In genomic region chr6:24522090-24522820, GRCh38 we compare ENCODE assay signal across 8 cellular contexts. TPM values are rescaled to one million over a fixed set of nuclear protein-coding genes. Genes with fewer than 3 reads are reported as not detected.
DNase-seq lines count a peak whose midpoint lies in the region; ATAC-seq, FAIRE-seq and TF ChIP-seq lines count a peak whose summit lies in the region.

No MANE protein-coding gene starts in this region.

- H3F3A ChIP-seq in smooth muscle cell (ENCODE audit: low read depth) = no peaks in the 10 kb centered on the region

- TF ChIP-seq CTCF in foreskin keratinocyte (conservative IDR thresholded peaks at IDR 0.05) = no peak
- TF ChIP-seq CTCF in left ventricle myocardium inferior (IDR thresholded peaks at IDR 0.05; ENCODE audit: borderline replicate concordance) = no peak
- no peak for TF ChIP-seq CTCF in smooth muscle cell (IDR thresholded peaks at IDR 0.05; ENCODE audit: borderline replicate concordance, insufficient read depth, poor library complexity, severe bottlenecking)

- H3K9me3 ChIP-seq in left ventricle myocardium inferior (replicated peaks) (no peaks in the 10 kb centered on the region), smooth muscle cell (replicated peaks; ENCODE audit: low read depth) (no peaks in the 10 kb centered on the region)

- DNase-seq in GM12891 (ENCODE audit: insufficient read length, low spot score) (peak; percentile 17), NCI-H2107 (lab: John Stamatoyannopoulos, UW) (peak; percentile 15), foreskin keratinocyte (peak in 1 of 2 donors; percentile 17), left ventricle myocardium inferior (no peak), SK-N-DZ (ENCODE audit: low spot score) (no peak), smooth muscle cell (lab: John Stamatoyannopoulos, UW; ENCODE audit: unreplicated experiment) (no peak), cerebellar cortex (ENCODE audit: low spot score) (no peak)

- TF ChIP-seq POLR2A in GM12891 (IDR thresholded peaks at IDR 0.05; ENCODE audit: low read depth, low read length) = peak; percentile 69

- no peaks in the 10 kb centered on the region for H3K27me3 ChIP-seq in foreskin keratinocyte
- no peaks in the 10 kb centered on the region for H3K27me3 ChIP-seq in left ventricle myocardium inferior (ENCODE audit: low read depth)
- no peaks in the 10 kb centered on the region for H3K27me3 ChIP-seq in smooth muscle cell (ENCODE audit: low read depth)

- ATAC-seq in HG02884 (IDR thresholded peaks at IDR 0.05; ENCODE audit: unreplicated experiment) (peak; percentile 61), foreskin keratinocyte (peak; percentile 46)

- intact Hi-C loops in left ventricle myocardium inferior (cut with micrococcal nuclease) = no loop called here

- H3K36me3 ChIP-seq in left ventricle myocardium inferior = peaks cover 11% of the 10 kb centered on the region
- no peaks in the 10 kb centered on the region for H3K36me3 ChIP-seq in smooth muscle cell (ENCODE audit: low read depth)

- H3K4me2 ChIP-seq in smooth muscle cell = no peak overlapping the region

- H3K27ac ChIP-seq in foreskin keratinocyte (no peak overlapping the region), left ventricle myocardium inferior (replicated peaks) (no peak overlapping the region), smooth muscle cell (ENCODE audit: low read depth) (no peak overlapping the region)

- no peaks in the 10 kb centered on the region for H3K79me2 ChIP-seq in smooth muscle cell (ENCODE audit: low read depth)

- no peaks in the 10 kb centered on the region for H4K20me1 ChIP-seq in smooth muscle cell (ENCODE audit: low read depth)

- no peak overlapping the region for H3K9ac ChIP-seq in smooth muscle cell (ENCODE audit: low read depth)

- H3K4me3 ChIP-seq in left ventricle myocardium inferior = no peak overlapping the region
- H3K4me3 ChIP-seq in smooth muscle cell = no peak overlapping the region

- peak; percentile 90 for FAIRE-seq in GM12891 (lab: Jason Lieb, UNC)

- H3K4me1 ChIP-seq in foreskin keratinocyte (no peaks in the 10 kb centered on the region), left ventricle myocardium inferior (no peaks in the 10 kb centered on the region), smooth muscle cell (ENCODE audit: low read depth) (no peaks in the 10 kb centered on the region)

- no peak overlapping the region for H2AFZ ChIP-seq in smooth muscle cell (ENCODE audit: low read depth)

- 75% methylated on average over 8 of the region's 8 CpGs for WGBS in smooth muscle cell (ENCODE audit: low lambda C conversion rate)

TF ChIP-seq in GM12891, 5 proteins besides CTCF, POLR2A, EP300 and RAD21:
- TF ChIP-seq PAX5 (IDR thresholded peaks at IDR 0.05; ENCODE audit: insufficient read depth, low read length, severe bottlenecking) = peak; percentile 81
- peak; percentile 59; the same call in 1 of the 2 replicates for TF ChIP-seq POU2F2 (IDR thresholded peaks at IDR 0.05; ENCODE audit: low read depth, low read length)
- no peak for TF ChIP-seq TAF1 (IDR thresholded peaks at IDR 0.05; ENCODE audit: low read depth, low read length)
- TF ChIP-seq SPI1 (IDR thresholded peaks at IDR 0.05; ENCODE audit: low read depth, low read length) = peak; percentile 51
- peak; percentile 40; the same call in 1 of the 2 replicates for TF ChIP-seq POLR2AphosphoS5 (IDR thresholded peaks at IDR 0.05; ENCODE audit: low read depth, low read length)

RNA-seq across cellular contexts. Expression of gene ALDH5A1, which starts 27.5 kb away (rescaled TPM):
- polyA plus RNA-seq in GM12891 (2012; ENCODE audit: low read depth, missing spikeins) = 15.7 TPM
- total RNA-seq in foreskin keratinocyte (0.37 and 0.42 TPM in 2 replicates), left ventricle myocardium inferior (27.6 TPM), smooth muscle cell (3.0 and 5.2 TPM in 2 replicates)
- polyA plus RNA-seq in foreskin keratinocyte (0.20 and 0.25 TPM in 2 replicates), smooth muscle cell (1.7 and 2.0 TPM in 2 replicates)
- 6.5 and 6.6 TPM in 2 replicates for polyA plus RNA-seq in SK-N-DZ (2014; cell fraction: cytosol; rRNA removed)
- 3.9 and 5.0 TPM in 2 replicates for polyA plus RNA-seq in SK-N-DZ (2014; cell fraction: nucleus; rRNA removed)

RNA-seq across cellular contexts. Expression of gene GPLD1, which starts 32.9 kb away (rescaled TPM):
- 1.3 TPM for polyA plus RNA-seq in GM12891 (2012; ENCODE audit: low read depth, missing spikeins)
- 0.03 and 0.07 TPM in 2 replicates for total RNA-seq in foreskin keratinocyte
- polyA plus RNA-seq in foreskin keratinocyte = not detected in 2 replicates
- total RNA-seq in left ventricle myocardium inferior = 0.71 TPM
- polyA plus RNA-seq in SK-N-DZ (2014; cell fraction: cytosol; rRNA removed) = 2.7 and 3.0 TPM in 2 replicates
- polyA plus RNA-seq in SK-N-DZ (2014; cell fraction: nucleus; rRNA removed) = 1.7 and 6.6 TPM in 2 replicates
- total RNA-seq in smooth muscle cell = 0.13 and 0.27 TPM in 2 replicates
- 0.14 and 0.40 TPM in 2 replicates for polyA plus RNA-seq in smooth muscle cell

Comparison
In these comparisons a context has a peak if more than half of its experiments do, and no peak if none do; other contexts are left out.
1. DNase-seq: peak in GM12891 (single experiment) and NCI-H2107 (single experiment); none in left ventricle myocardium inferior (single experiment), SK-N-DZ (single experiment), smooth muscle cell (single experiment) and cerebellar cortex (single experiment).